Comparison of ENCODE assay signal across 1 cellular context in genomic region chr15:40282144-40282869, GRCh38.
TF ChIP-seq lines count a peak whose summit lies in the region.

No MANE protein-coding gene starts in this region.

TF ChIP-seq in HepG2, 621 proteins besides CTCF, POLR2A, EP300 and RAD21 (continued from another document and continues in another):
- no peak for TF ChIP-seq CEBPZ (IDR thresholded peaks at IDR 0.05; ENCODE audit: low read length)
- TF ChIP-seq ZNF367 (CRISPR knock-in tag; IDR thresholded peaks at IDR 0.05; ENCODE audit: borderline replicate concordance): no peak
- TF ChIP-seq DNMT1 (CRISPR knock-in tag; IDR thresholded peaks at IDR 0.05): peak; percentile 69; the same call in 1 of the 2 replicates
- 0 out of 2 replicates have a peak, but pooled peaks have one; percentile 11 for TF ChIP-seq ZBTB7A (CRISPR knock-in tag; IDR thresholded peaks at IDR 0.05)
- no peak for TF ChIP-seq RORA (CRISPR knock-in tag; IDR thresholded peaks at IDR 0.05)
- no peak for TF ChIP-seq ESRRA (CRISPR knock-in tag; IDR thresholded peaks at IDR 0.05; ENCODE audit: low read depth)
- TF ChIP-seq SRF (IDR thresholded peaks at IDR 0.05; ENCODE audit: low read depth, low read length): no peak
- no peak for TF ChIP-seq NR2F1 (CRISPR knock-in tag; IDR thresholded peaks at IDR 0.05)
- TF ChIP-seq, protein P1, sequence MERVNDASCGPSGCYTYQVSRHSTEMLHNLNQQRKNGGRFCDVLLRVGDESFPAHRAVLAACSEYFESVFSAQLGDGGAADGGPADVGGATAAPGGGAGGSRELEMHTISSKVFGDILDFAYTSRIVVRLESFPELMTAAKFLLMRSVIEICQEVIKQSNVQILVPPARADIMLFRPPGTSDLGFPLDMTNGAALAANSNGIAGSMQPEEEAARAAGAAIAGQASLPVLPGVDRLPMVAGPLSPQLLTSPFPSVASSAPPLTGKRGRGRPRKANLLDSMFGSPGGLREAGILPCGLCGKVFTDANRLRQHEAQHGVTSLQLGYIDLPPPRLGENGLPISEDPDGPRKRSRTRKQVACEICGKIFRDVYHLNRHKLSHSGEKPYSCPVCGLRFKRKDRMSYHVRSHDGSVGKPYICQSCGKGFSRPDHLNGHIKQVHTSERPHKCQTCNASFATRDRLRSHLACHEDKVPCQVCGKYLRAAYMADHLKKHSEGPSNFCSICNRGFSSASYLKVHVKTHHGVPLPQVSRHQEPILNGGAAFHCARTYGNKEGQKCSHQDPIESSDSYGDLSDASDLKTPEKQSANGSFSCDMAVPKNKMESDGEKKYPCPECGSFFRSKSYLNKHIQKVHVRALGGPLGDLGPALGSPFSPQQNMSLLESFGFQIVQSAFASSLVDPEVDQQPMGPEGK (CRISPR knock-in tag; IDR thresholded peaks at IDR 0.05): no peak
- TF ChIP-seq GABPA (IDR thresholded peaks at IDR 0.05; ENCODE audit: low read depth, low read length): no peak
- TF ChIP-seq GABPA (CRISPR knock-in tag; IDR thresholded peaks at IDR 0.05; ENCODE audit: low read depth): no peak
- no peak for TF ChIP-seq ZSCAN29 (CRISPR knock-in tag; conservative IDR thresholded peaks at IDR 0.05)
- TF ChIP-seq, protein P2, sequence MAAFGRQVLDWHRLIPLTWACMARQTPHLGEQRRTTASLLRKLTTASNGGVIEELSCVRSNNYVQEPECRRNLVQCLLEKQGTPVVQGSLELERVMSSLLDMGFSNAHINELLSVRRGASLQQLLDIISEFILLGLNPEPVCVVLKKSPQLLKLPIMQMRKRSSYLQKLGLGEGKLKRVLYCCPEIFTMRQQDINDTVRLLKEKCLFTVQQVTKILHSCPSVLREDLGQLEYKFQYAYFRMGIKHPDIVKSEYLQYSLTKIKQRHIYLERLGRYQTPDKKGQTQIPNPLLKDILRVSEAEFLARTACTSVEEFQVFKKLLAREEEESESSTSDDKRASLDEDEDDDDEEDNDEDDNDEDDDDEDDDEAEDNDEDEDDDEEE (CRISPR knock-in tag; IDR thresholded peaks at IDR 0.05): 0 out of 2 replicates have a peak, but pooled peaks have one; percentile 43
- TF ChIP-seq NKX3-1 (CRISPR knock-in tag; IDR thresholded peaks at IDR 0.05): no peak; the same call in 1 of the 2 replicates
- TF ChIP-seq, protein P3, sequence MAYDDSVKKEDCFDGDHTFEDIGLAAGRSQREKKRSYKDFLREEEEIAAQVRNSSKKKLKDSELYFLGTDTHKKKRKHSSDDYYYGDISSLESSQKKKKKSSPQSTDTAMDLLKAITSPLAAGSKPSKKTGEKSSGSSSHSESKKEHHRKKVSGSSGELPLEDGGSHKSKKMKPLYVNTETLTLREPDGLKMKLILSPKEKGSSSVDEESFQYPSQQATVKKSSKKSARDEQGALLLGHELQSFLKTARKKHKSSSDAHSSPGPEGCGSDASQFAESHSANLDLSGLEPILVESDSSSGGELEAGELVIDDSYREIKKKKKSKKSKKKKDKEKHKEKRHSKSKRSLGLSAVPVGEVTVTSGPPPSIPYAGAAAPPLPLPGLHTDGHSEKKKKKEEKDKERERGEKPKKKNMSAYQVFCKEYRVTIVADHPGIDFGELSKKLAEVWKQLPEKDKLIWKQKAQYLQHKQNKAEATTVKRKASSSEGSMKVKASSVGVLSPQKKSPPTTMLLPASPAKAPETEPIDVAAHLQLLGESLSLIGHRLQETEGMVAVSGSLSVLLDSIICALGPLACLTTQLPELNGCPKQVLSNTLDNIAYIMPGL (CRISPR knock-in tag; IDR thresholded peaks at IDR 0.05; ENCODE audit: borderline replicate concordance in 1 of 2, low read depth in 1 of 2): peak in 1 of 2 experiments; percentile 76; a peak in 3 of 4 replicates
- TF ChIP-seq HOXA9 (CRISPR knock-in tag; IDR thresholded peaks at IDR 0.05; ENCODE audit: borderline replicate concordance): 0 out of 2 replicates have a peak, but pooled peaks have one; percentile 20
- no peak for TF ChIP-seq MEF2D (CRISPR knock-in tag; IDR thresholded peaks at IDR 0.05)
- no peak for TF ChIP-seq CBFB (CRISPR knock-in tag; IDR thresholded peaks at IDR 0.05)
- TF ChIP-seq HCFC1 (IDR thresholded peaks at IDR 0.05; ENCODE audit: low read depth, low read length): no peak
- TF ChIP-seq, protein P4, sequence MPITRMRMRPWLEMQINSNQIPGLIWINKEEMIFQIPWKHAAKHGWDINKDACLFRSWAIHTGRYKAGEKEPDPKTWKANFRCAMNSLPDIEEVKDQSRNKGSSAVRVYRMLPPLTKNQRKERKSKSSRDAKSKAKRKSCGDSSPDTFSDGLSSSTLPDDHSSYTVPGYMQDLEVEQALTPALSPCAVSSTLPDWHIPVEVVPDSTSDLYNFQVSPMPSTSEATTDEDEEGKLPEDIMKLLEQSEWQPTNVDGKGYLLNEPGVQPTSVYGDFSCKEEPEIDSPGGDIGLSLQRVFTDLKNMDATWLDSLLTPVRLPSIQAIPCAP (CRISPR knock-in tag; IDR thresholded peaks at IDR 0.05; ENCODE audit: low read depth): no peak
- TF ChIP-seq ZNF572 (CRISPR knock-in tag; IDR thresholded peaks at IDR 0.05): no peak
- TF ChIP-seq KDM1A (CRISPR knock-in tag; IDR thresholded peaks at IDR 0.05): peak; percentile 32; the same call in 1 of the 2 replicates
- TF ChIP-seq ZFP62 (CRISPR knock-in tag; IDR thresholded peaks at IDR 0.05): no peak
- TF ChIP-seq JARID2 (CRISPR knock-in tag; IDR thresholded peaks at IDR 0.05; ENCODE audit: insufficient replicate concordance): no peak
- TF ChIP-seq ZNF446 (CRISPR knock-in tag; IDR thresholded peaks at IDR 0.05): no peak
- no peak for TF ChIP-seq RFXANK (CRISPR knock-in tag; IDR thresholded peaks at IDR 0.05)
- TF ChIP-seq, protein P5, sequence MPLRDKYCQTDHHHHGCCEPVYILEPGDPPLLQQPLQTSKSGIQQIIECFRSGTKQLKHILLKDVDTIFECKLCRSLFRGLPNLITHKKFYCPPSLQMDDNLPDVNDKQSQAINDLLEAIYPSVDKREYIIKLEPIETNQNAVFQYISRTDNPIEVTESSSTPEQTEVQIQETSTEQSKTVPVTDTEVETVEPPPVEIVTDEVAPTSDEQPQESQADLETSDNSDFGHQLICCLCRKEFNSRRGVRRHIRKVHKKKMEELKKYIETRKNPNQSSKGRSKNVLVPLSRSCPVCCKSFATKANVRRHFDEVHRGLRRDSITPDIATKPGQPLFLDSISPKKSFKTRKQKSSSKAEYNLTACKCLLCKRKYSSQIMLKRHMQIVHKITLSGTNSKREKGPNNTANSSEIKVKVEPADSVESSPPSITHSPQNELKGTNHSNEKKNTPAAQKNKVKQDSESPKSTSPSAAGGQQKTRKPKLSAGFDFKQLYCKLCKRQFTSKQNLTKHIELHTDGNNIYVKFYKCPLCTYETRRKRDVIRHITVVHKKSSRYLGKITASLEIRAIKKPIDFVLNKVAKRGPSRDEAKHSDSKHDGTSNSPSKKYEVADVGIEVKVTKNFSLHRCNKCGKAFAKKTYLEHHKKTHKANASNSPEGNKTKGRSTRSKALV (CRISPR knock-in tag; IDR thresholded peaks at IDR 0.05): peak; percentile 97
- 0 out of 2 replicates have a peak, but pooled peaks have one; percentile 29 for TF ChIP-seq ZSCAN12 (CRISPR knock-in tag; IDR thresholded peaks at IDR 0.05)
- TF ChIP-seq AHDC1 (CRISPR knock-in tag; IDR thresholded peaks at IDR 0.05; ENCODE audit: borderline replicate concordance): no peak
- no peak for TF ChIP-seq RELA (CRISPR knock-in tag; IDR thresholded peaks at IDR 0.05)
- TF ChIP-seq ZHX1 (CRISPR knock-in tag; IDR thresholded peaks at IDR 0.05; ENCODE audit: low read depth): no peak; the same call in 1 of the 2 replicates
- TF ChIP-seq, protein P6, sequence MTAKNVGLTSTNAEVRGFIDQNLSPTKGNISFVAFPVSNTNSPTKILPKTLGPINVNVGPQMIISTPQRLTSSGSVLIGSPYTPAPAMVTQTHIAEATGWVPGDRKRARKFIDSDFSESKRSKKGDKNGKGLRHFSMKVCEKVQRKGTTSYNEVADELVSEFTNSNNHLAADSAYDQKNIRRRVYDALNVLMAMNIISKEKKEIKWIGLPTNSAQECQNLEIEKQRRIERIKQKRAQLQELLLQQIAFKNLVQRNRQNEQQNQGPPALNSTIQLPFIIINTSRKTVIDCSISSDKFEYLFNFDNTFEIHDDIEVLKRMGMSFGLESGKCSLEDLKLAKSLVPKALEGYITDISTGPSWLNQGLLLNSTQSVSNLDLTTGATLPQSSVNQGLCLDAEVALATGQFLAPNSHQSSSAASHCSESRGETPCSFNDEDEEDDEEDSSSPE (CRISPR knock-in tag; IDR thresholded peaks at IDR 0.05): peak; percentile 56; the same call in 1 of the 2 replicates
- 0 out of 2 replicates have a peak, but pooled peaks have one; percentile 24 for TF ChIP-seq FOXC1 (CRISPR knock-in tag; IDR thresholded peaks at IDR 0.05; ENCODE audit: borderline replicate concordance)
- TF ChIP-seq MXD4 (CRISPR knock-in tag; IDR thresholded peaks at IDR 0.05): no peak
- TF ChIP-seq, protein P7, sequence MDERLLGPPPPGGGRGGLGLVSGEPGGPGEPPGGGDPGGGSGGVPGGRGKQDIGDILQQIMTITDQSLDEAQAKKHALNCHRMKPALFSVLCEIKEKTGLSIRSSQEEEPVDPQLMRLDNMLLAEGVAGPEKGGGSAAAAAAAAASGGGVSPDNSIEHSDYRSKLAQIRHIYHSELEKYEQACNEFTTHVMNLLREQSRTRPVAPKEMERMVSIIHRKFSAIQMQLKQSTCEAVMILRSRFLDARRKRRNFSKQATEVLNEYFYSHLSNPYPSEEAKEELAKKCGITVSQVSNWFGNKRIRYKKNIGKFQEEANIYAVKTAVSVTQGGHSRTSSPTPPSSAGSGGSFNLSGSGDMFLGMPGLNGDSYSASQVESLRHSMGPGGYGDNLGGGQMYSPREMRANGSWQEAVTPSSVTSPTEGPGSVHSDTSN (CRISPR knock-in tag; IDR thresholded peaks at IDR 0.05): no peak
- TF ChIP-seq ZNF768 (CRISPR knock-in tag; IDR thresholded peaks at IDR 0.05): peak; percentile 53; the same call in 1 of the 2 replicates
